23 cellular contexts compared by ENCODE assay signal in the genomic region with DNA sequence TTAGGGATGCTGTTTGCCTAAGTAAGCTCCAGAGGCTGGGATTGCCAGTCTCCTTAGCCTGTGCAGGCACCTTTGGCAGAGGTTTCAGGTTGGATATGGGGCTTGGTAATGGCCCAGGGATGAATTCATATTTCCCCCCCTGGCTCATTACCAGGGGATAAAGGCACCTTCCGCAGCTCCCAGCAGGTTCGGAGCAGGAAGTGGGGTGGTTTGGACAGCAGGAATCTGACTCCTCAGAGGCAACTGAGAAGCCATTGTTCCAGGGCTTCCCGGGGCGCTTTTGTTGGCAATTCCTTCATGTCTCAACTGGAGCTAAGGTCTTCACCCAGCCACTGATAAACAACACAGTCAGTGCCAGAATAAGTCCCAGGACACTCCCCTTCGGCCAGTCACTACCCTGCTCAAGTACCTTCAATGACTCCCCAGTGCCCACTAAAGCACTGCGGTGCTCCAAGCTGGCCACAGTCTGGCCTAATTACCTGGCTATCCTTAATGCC.
DNase-seq lines count a peak whose midpoint lies in the region; ATAC-seq and TF ChIP-seq lines count a peak whose summit lies in the region.
"Had no signal": no experiment of that assay in that cellular context is flagged by ENCODE, and none has a peak within 500 bp of the region (broad histone marks: within the 10 kb centered on the region; RNA-seq: fewer than 3 reads in every experiment).

No MANE protein-coding gene starts in this region.

- no peak overlapping the region for H3K27ac Mint-ChIP-seq in CD8-positive, alpha-beta memory T cell
- H3K27ac Mint-ChIP-seq: activated CD8-positive, alpha-beta T cell treated with anti-CD3 and anti-CD28 coated beads, Interleukin-2, amount 10 ng/mL, durations not matched to agents 7 days and 5 days; CD4-positive, CD25-positive, alpha-beta regulatory T cell had no signal

- no peaks in the 10 kb centered on the region for H3K4me1 Mint-ChIP-seq in CD8-positive, alpha-beta memory T cell
- H3K4me1 Mint-ChIP-seq: CD4-positive, CD25-positive, alpha-beta regulatory T cell had no signal

- no peak overlapping the region for H3K4me3 ChIP-seq in HUES64 (ENCODE audit: low read length)
- no peak overlapping the region for H3K4me3 ChIP-seq in SJCRH30
- H3K4me3 ChIP-seq in CD8-positive, alpha-beta memory T cell (ENCODE audit: low read length), result no peak overlapping the region
- H3K4me3 ChIP-seq: dorsolateral prefrontal cortex, psoas muscle, vagina had no signal

- H3K27me3 ChIP-seq in HUES64 (ENCODE audit: insufficient read depth, low read length), result no peaks in the 10 kb centered on the region
- peaks cover 16% of the 10 kb centered on the region for H3K27me3 ChIP-seq in SJCRH30
- H3K27me3 ChIP-seq in foreskin keratinocyte, result peaks cover 34% of the 10 kb centered on the region
- H3K27me3 ChIP-seq in CD8-positive, alpha-beta memory T cell (ENCODE audit: insufficient read depth, low read length, poor library complexity, severe bottlenecking), result peaks cover 5% of the 10 kb centered on the region
- H3K27me3 ChIP-seq: vagina had no signal

- TF ChIP-seq CTCF in foreskin keratinocyte (conservative IDR thresholded peaks at IDR 0.05), result no peak

- H3K9me3 Mint-ChIP-seq in CD8-positive, alpha-beta memory T cell, result no peaks in the 10 kb centered on the region

- WGBS in HUES64, result 76% methylated on average over 6 of the region's 6 CpGs

- H3K36me3 Mint-ChIP-seq in CD8-positive, alpha-beta memory T cell, result peaks cover 0 to 6% (median 0%) of the 10 kb centered on the region in 3 donors
- H3K36me3 Mint-ChIP-seq: CD4-positive, CD25-positive, alpha-beta regulatory T cell had no signal

- no peak overlapping the region for H3K9ac ChIP-seq in HUES64 (ENCODE audit: low read depth, low read length)

- CTCF ChIA-PET in CD8-positive, alpha-beta memory T cell (lab: Charles Lee), result no interaction called here

- H3K4me1 ChIP-seq in HUES64 (ENCODE audit: insufficient read depth, low read length) (peaks cover 4% of the 10 kb centered on the region; the same call in 1 of the 2 replicates), SJCRH30 (peaks cover 15% of the 10 kb centered on the region), foreskin keratinocyte (no peaks in the 10 kb centered on the region)
- H3K4me1 ChIP-seq in CD8-positive, alpha-beta memory T cell (ENCODE audit: insufficient read depth, low read length), result no peaks in the 10 kb centered on the region
- H3K4me1 ChIP-seq: vagina had no signal

- peak overlapping the region; percentile 65; the same call in 1 of the 2 replicates for H3K27ac ChIP-seq in HUES64 (ENCODE audit: low read depth, low read length)
- no peak overlapping the region for H3K27ac ChIP-seq in SJCRH30
- H3K27ac ChIP-seq in foreskin keratinocyte, result no peak overlapping the region
- H3K27ac ChIP-seq in CD8-positive, alpha-beta memory T cell (ENCODE audit: low read depth, low read length), result no peak overlapping the region
- H3K27ac ChIP-seq: dorsolateral prefrontal cortex, psoas muscle, vagina had no signal

- H3K36me3 ChIP-seq in HUES64 (ENCODE audit: insufficient read depth, low read length) (no peaks in the 10 kb centered on the region), SJCRH30 (no peaks in the 10 kb centered on the region)
- H3K36me3 ChIP-seq in CD8-positive, alpha-beta memory T cell (ENCODE audit: insufficient read depth, low read length), result no peaks in the 10 kb centered on the region
- H3K36me3 ChIP-seq: vagina had no signal

- peaks cover 0 to 15% of the 10 kb centered on the region in 2 donors for H3K27me3 Mint-ChIP-seq in CD8-positive, alpha-beta memory T cell

- no peak overlapping the region for H3K4me3 Mint-ChIP-seq in CD8-positive, alpha-beta memory T cell
- H3K4me3 Mint-ChIP-seq: activated CD8-positive, alpha-beta T cell treated with anti-CD3 and anti-CD28 coated beads, Interleukin-2, amount 10 ng/mL, durations not matched to agents 7 days and 5 days; CD4-positive, CD25-positive, alpha-beta regulatory T cell; neural crest cell had no signal

- ATAC-seq in foreskin keratinocyte (no peak), sciatic nerve (peak; percentile 61), GM21360 (IDR thresholded peaks at IDR 0.05; ENCODE audit: unreplicated experiment) (no peak)
- ATAC-seq: activated CD4-positive, CD25-positive, alpha-beta regulatory T cell treated with anti-CD3 and anti-CD28 coated beads, Interleukin-2, amount 50 U/mL, for 24 hours; activated CD8-positive, alpha-beta T cell treated with anti-CD3 and anti-CD28 coated beads, Interleukin-2, amount 10 ng/mL, durations not matched to agents 7 days and 5 days; psoas muscle had no signal

- DNase-seq in SJCRH30 (peak; percentile 61 to 79), foreskin keratinocyte (peak; percentile 52 to 53), sciatic nerve (ENCODE audit: low spot score) (no peak), NCI-H1048 (lab: John Stamatoyannopoulos, UW) (no peak)
- no peak for DNase-seq in CD8-positive, alpha-beta memory T cell
- DNase-seq: activated CD8-positive, alpha-beta T cell treated with anti-CD3 and anti-CD28 coated beads, Interleukin-2, amount 10 ng/mL, durations not matched to agents 7 days and 5 days; activated naive CD4-positive, alpha-beta T cell treated with Interleukin-2 at 50 U/mL for 16 hours; activated T-cell treated with anti-CD3 and anti-CD28 coated beads, Interleukin-2, amount 50 U/mL, for 1 hour; amniotic stem cell; CD4-positive, CD25-positive, alpha-beta regulatory T cell; central memory CD4-positive, alpha-beta T cell; dorsolateral prefrontal cortex; GDM1; NCI-H1436; NCI-H526 treated with DMSO at 0.1 percent for 48 hours; psoas muscle; Right ventricle myocardium superior; SW 1271 had no signal

- intact Hi-C loops in sciatic nerve (cut with DNase I), result no loop called here

- POLR2A ChIA-PET in CD8-positive, alpha-beta memory T cell (lab: Charles Lee), result no interaction called here

- H3K9me3 ChIP-seq in HUES64 (ENCODE audit: insufficient read depth, low read depth, low read length) (no peaks in the 10 kb centered on the region), SJCRH30 (replicated peaks) (0 out of 2 replicates have a peak, but pooled peaks cover 4% of the 10 kb centered on the region)
- no peaks in the 10 kb centered on the region for H3K9me3 ChIP-seq in CD8-positive, alpha-beta memory T cell (ENCODE audit: low read length)
- H3K9me3 ChIP-seq: psoas muscle, vagina had no signal

Comparison
In these comparisons a context has a peak if more than half of its experiments do, and no peak if none do; other contexts are left out.
1. DNase-seq: peak in SJCRH30 (2 of 2) and foreskin keratinocyte (2 of 2); none in sciatic nerve (single experiment), NCI-H1048 (single experiment) and CD8-positive, alpha-beta memory T cell (0 of 5).